1 cellular context compared by ENCODE assay signal in genomic region chr3:70358978-70359580, GRCh38.
TF ChIP-seq lines count a peak whose summit lies in the region.

No MANE protein-coding gene starts in this region.

TF ChIP-seq in liver, 16 proteins besides CTCF, POLR2A, EP300 and RAD21 (continued from another document):
- TF ChIP-seq, protein P1, sequence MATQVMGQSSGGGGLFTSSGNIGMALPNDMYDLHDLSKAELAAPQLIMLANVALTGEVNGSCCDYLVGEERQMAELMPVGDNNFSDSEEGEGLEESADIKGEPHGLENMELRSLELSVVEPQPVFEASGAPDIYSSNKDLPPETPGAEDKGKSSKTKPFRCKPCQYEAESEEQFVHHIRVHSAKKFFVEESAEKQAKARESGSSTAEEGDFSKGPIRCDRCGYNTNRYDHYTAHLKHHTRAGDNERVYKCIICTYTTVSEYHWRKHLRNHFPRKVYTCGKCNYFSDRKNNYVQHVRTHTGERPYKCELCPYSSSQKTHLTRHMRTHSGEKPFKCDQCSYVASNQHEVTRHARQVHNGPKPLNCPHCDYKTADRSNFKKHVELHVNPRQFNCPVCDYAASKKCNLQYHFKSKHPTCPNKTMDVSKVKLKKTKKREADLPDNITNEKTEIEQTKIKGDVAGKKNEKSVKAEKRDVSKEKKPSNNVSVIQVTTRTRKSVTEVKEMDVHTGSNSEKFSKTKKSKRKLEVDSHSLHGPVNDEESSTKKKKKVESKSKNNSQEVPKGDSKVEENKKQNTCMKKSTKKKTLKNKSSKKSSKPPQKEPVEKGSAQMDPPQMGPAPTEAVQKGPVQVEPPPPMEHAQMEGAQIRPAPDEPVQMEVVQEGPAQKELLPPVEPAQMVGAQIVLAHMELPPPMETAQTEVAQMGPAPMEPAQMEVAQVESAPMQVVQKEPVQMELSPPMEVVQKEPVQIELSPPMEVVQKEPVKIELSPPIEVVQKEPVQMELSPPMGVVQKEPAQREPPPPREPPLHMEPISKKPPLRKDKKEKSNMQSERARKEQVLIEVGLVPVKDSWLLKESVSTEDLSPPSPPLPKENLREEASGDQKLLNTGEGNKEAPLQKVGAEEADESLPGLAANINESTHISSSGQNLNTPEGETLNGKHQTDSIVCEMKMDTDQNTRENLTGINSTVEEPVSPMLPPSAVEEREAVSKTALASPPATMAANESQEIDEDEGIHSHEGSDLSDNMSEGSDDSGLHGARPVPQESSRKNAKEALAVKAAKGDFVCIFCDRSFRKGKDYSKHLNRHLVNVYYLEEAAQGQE (IDR thresholded peaks at IDR 0.05): no peak
- TF ChIP-seq HNF4A (conservative IDR thresholded peaks at IDR 0.05) (no peak), HNF4G (IDR thresholded peaks at IDR 0.05) (no peak)
